Comparison of ENCODE assay signal across 8 cellular contexts in genomic region chr9:84669008-84669292, GRCh38. TPM values are rescaled to one million over a fixed set of nuclear protein-coding genes. Genes with fewer than 3 reads are reported as not detected.
DNase-seq lines count a peak whose midpoint lies in the region; ATAC-seq lines count a peak whose summit lies in the region.

No MANE protein-coding gene starts in this region.

- no peak for DNase-seq in activated CD4-positive, alpha-beta T cell treated with anti-CD3 and anti-CD28 coated beads for 36 hours
- DNase-seq in activated CD4-positive, alpha-beta T cell treated with anti-CD3 and anti-CD28 coated beads, Interleukin-2, amount 50 U/mL, for 48 hours: no peak
- DNase-seq in amniotic epithelial cell (ENCODE audit: low read depth): peak; percentile 1
- DNase-seq in inferior parietal cortex (ENCODE audit: extremely low spot score): peak; percentile 55
- DNase-seq in substantia nigra (lab: John Stamatoyannopoulos, UW): peak in 5 of 49 donors; percentile 54 to 69 (median 59)
- no peak for DNase-seq in T-helper 9 cell
- no peak for DNase-seq in stimulated activated CD4-positive, alpha-beta T cell treated with anti-CD3 and anti-CD28 coated beads, Interleukin-12 subunit alpha, Interleukin-12 subunit beta, amount 100 ng/mL, for 4 hours
- no peak for DNase-seq in immature natural killer cell

- peak overlapping the region; percentile 57 for H3K4me3 Mint-ChIP-seq in activated CD4-positive, alpha-beta T cell treated with anti-CD3 and anti-CD28 coated beads for 36 hours
- peak overlapping the region in 2 of 5 donors; percentile 33 to 37 for H3K4me3 Mint-ChIP-seq in immature natural killer cell

- intact Hi-C loops in activated CD4-positive, alpha-beta T cell treated with anti-CD3 and anti-CD28 coated beads for 36 hours (cut with DNase I, micrococcal nuclease): loop anchor here in 1 of 2 experiments (2.0 to 10.0 kb wide), 3 partner anchors 272 to 756 kb away; no protein-coding TSS in a partner anchor

- POLR2A ChIA-PET in activated CD4-positive, alpha-beta T cell treated with anti-CD3 and anti-CD28 coated beads for 36 hours (lab: Charles Lee): no interaction called here

- H3K27ac ChIP-seq in substantia nigra (ENCODE audit: low read depth, low read length, poor library complexity, severe bottlenecking): peak overlapping the region; percentile 33

- CTCF ChIA-PET in activated CD4-positive, alpha-beta T cell treated with anti-CD3 and anti-CD28 coated beads for 36 hours (lab: Charles Lee): interaction anchor here (0.8 to 1.5 kb wide), 2 partner anchors 33 to 627 kb away, joined by 3 to 4 read pairs; no protein-coding TSS in a partner anchor

- no peak for ATAC-seq in activated CD4-positive, alpha-beta T cell treated with anti-CD3 and anti-CD28 coated beads for 36 hours

- peaks cover 51% of the 10 kb centered on the region for H3K27me3 Mint-ChIP-seq in activated CD4-positive, alpha-beta T cell treated with anti-CD3 and anti-CD28 coated beads for 36 hours
- H3K27me3 Mint-ChIP-seq in immature natural killer cell (ENCODE audit: low read depth in 3 of 3): peaks cover 5 to 37% (median 11%) of the 10 kb centered on the region in 3 donors

- H3K36me3 Mint-ChIP-seq in activated CD4-positive, alpha-beta T cell treated with anti-CD3 and anti-CD28 coated beads for 36 hours (ENCODE audit: low read depth): no peaks in the 10 kb centered on the region
- H3K36me3 Mint-ChIP-seq in immature natural killer cell: no peaks in the 10 kb centered on the region

- peaks cover 15% of the 10 kb centered on the region for H3K4me1 Mint-ChIP-seq in activated CD4-positive, alpha-beta T cell treated with anti-CD3 and anti-CD28 coated beads for 36 hours
- peaks cover 13 to 17% of the 10 kb centered on the region in 2 donors for H3K4me1 Mint-ChIP-seq in immature natural killer cell

- no peaks in the 10 kb centered on the region for H3K9me3 Mint-ChIP-seq in activated CD4-positive, alpha-beta T cell treated with anti-CD3 and anti-CD28 coated beads for 36 hours (ENCODE audit: low read depth)
- H3K9me3 Mint-ChIP-seq in immature natural killer cell: peaks cover 0 to 1% (median 0%) of the 10 kb centered on the region in 6 donors

- H3K27ac Mint-ChIP-seq in activated CD4-positive, alpha-beta T cell treated with anti-CD3 and anti-CD28 coated beads for 36 hours: no peak overlapping the region
- H3K27ac Mint-ChIP-seq in immature natural killer cell: no peak overlapping the region

RNA-seq across cellular contexts. Expression of gene NTRK2, which starts 0.6 kb away (rescaled TPM):
- 1 to 10 TPM; 1.8 TPM for total RNA-seq in activated CD4-positive, alpha-beta T cell treated with anti-CD3 and anti-CD28 coated beads for 36 hours
- polyA plus RNA-seq in immature natural killer cell: not detected

Comparison
In these comparisons a context has a peak if more than half of its experiments do, and no peak if none do; other contexts are left out.
1. DNase-seq: peak in amniotic epithelial cell (single experiment) and inferior parietal cortex (single experiment); none in activated CD4-positive, alpha-beta T cell treated with anti-CD3 and anti-CD28 coated beads for 36 hours (single experiment), activated CD4-positive, alpha-beta T cell treated with anti-CD3 and anti-CD28 coated beads, Interleukin-2, amount 50 U/mL, for 48 hours (0 of 2), T-helper 9 cell (single experiment), stimulated activated CD4-positive, alpha-beta T cell treated with anti-CD3 and anti-CD28 coated beads, Interleukin-12 subunit alpha, Interleukin-12 subunit beta, amount 100 ng/mL, for 4 hours (single experiment) and immature natural killer cell (0 of 3).